ENCODE assay signal across 31 cellular contexts in the genomic region with DNA sequence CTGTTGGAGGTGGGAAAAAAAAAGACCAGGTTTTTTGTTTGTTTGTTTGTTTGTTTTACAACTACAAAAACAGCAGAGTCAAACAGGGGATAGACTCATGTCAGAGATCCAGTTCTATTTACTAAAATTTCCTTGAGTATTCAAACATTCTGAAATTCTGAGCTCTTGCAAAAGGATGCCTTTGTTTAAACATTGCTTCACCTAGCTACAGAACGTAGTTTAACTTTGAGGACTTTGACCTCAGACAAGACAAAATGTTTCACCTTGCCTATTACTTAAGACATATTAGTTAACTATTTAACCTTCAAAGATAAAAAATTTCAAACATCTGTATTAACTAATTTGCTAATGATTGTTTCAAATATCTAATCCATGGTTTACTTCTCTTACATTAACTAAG. TPM values are rescaled to one million over a fixed set of nuclear protein-coding genes. Genes with fewer than 3 reads are reported as not detected.
"Had no signal": no experiment of that assay in that cellular context is flagged by ENCODE, and none has a peak within 500 bp of the region (broad histone marks: within the 10 kb centered on the region; RNA-seq: fewer than 3 reads in every experiment).

No MANE protein-coding gene starts in this region.

- H3K27ac ChIP-seq: body of pancreas, colonic mucosa, epithelial cell of prostate, esophagus squamous epithelium, WERI-Rb-1 had no signal

- ATAC-seq: activated CD4-positive, CD25-positive, alpha-beta regulatory T cell treated with anti-CD3 and anti-CD28 coated beads, Interleukin-2, amount 50 U/mL, for 24 hours; activated CD8-positive, alpha-beta T cell treated with anti-CD3 and anti-CD28 coated beads for 36 hours; activated T-cell treated with anti-CD3 and anti-CD28 coated beads, Interleukin-2, amount 50 U/mL, for 4 hours; activated T-helper 17 cell treated with anti-CD3 and anti-CD28 coated beads, Interleukin-2, amount 50 U/mL, for 72 hours; body of pancreas; T-helper 17 cell had no signal

- DNase-seq: activated B cell treated with CpG ODN at 0.5 μM for 24 hours; activated CD4-positive, alpha-beta T cell treated with anti-CD3 and anti-CD28 coated beads for 48 hours; activated CD4-positive, alpha-beta T cell treated with anti-CD3 and anti-CD28 coated beads, Interleukin-2, amount 50 U/mL, for 1 hour; activated CD4-positive, alpha-beta T cell treated with anti-CD3 and anti-CD28 coated beads, Interleukin-2, amount 50 U/mL, for 48 hours; activated CD8-positive, alpha-beta memory T cell treated with anti-CD3 and anti-CD28 coated beads for 24 hours; activated CD8-positive, alpha-beta T cell treated with anti-CD3 and anti-CD28 coated beads for 36 hours; activated effector memory CD4-positive, alpha-beta T cell treated with Interleukin-2 at 50 U/mL for 16 hours; activated gamma-delta T cell treated with Interleukin-2 at 50 U/mL for 16 hours; activated naive CD4-positive, alpha-beta T cell treated with anti-CD3 and anti-CD28 coated beads, Interleukin-2, amount 50 U/mL, for 16 hours; activated naive CD4-positive, alpha-beta T cell treated with Interleukin-2 at 50 U/mL for 16 hours; activated T-cell treated with anti-CD3 and anti-CD28 coated beads, Interleukin-2, amount 50 U/mL, for 4 hours; amniotic stem cell; aorta; body of pancreas; caudate nucleus; cerebellar nuclear complex; colonic mucosa; effector CD8-positive, alpha-beta T cell; esophagus squamous epithelium; foreskin melanocyte; T-helper 1 cell; T-helper 17 cell; T1000; WERI-Rb-1 had no signal

- H3K9me3 ChIP-seq: body of pancreas, colonic mucosa, esophagus squamous epithelium had no signal

- H3K4me3 ChIP-seq: body of pancreas, colonic mucosa, esophagus squamous epithelium had no signal

- H3K36me3 ChIP-seq: colonic mucosa, esophagus squamous epithelium, WERI-Rb-1 had no signal

- H3K27me3 ChIP-seq: body of pancreas, colonic mucosa, esophagus squamous epithelium had no signal

- H3K4me1 ChIP-seq: body of pancreas, colonic mucosa, esophagus squamous epithelium had no signal

RNA-seq across cellular contexts. Expression of a gene that starts 36.1 kb away (rescaled TPM):
- total RNA-seq: activated B cell treated with CpG ODN at 0.5 μM for 24 hours; activated CD8-positive, alpha-beta T cell treated with anti-CD3 and anti-CD28 coated beads for 36 hours; activated T-cell treated with anti-CD3 and anti-CD28 coated beads, Interleukin-2, amount 50 U/mL, for 4 hours; activated T-helper 17 cell treated with anti-CD3 and anti-CD28 coated beads, Interleukin-2, amount 50 U/mL, for 72 hours; body of pancreas; endothelial cell of umbilical vein; glomerular endothelial cell; T-helper 17 cell had no signal

RNA-seq across cellular contexts. Expression of a gene that starts 58.7 kb away (rescaled TPM):
- total RNA-seq: activated B cell treated with CpG ODN at 0.5 μM for 24 hours; activated T-helper 17 cell treated with anti-CD3 and anti-CD28 coated beads, Interleukin-2, amount 50 U/mL, for 72 hours; aorta; dermis microvascular lymphatic vessel endothelial cell; endothelial cell of umbilical vein; esophagus squamous epithelium; fibroblast of villous mesenchyme; glomerular endothelial cell; T-helper 17 cell had no signal
